In genomic region chr7:6256709-6257535, GRCh38 we compare ENCODE assay signal across 8 cellular contexts. TPM values are rescaled to one million over a fixed set of nuclear protein-coding genes. Genes with fewer than 3 reads are reported as not detected.
DNase-seq lines count a peak whose midpoint lies in the region; ATAC-seq and TF ChIP-seq lines count a peak whose summit lies in the region.

No MANE protein-coding gene starts in this region.

- DNase-seq in stimulated activated CD4-positive, alpha-beta T cell treated with anti-CD3 and anti-CD28 coated beads, Interleukin-1b, Interleukin-23, amount 100 ng/mL, for 48 hours = peak; percentile 31
- DNase-seq in stimulated activated CD4-positive, alpha-beta T cell treated with anti-CD3 and anti-CD28 coated beads, Interleukin-12 subunit alpha, Interleukin-12 subunit beta, amount 100 ng/mL, for 4 hours = no peak
- peak; percentile 39 for DNase-seq in SW480 (ENCODE audit: low spot score)
- peak; percentile 32 for DNase-seq in glomerular visceral epithelial cell (ENCODE audit: extremely low spot score)
- DNase-seq in stomach = no peak
- no peak for DNase-seq in NCI-H1436 (lab: John Stamatoyannopoulos, UW)

- H3K27ac ChIP-seq in stomach = peak overlapping the region; percentile 2 to 74 (median 57)

- H3K27me3 ChIP-seq in stomach = no peaks in the 10 kb centered on the region

- no peak for TF ChIP-seq POLR2A in stomach (IDR thresholded peaks at IDR 0.05)

- ATAC-seq in HG03060 (IDR thresholded peaks at IDR 0.05; ENCODE audit: low read depth, unreplicated experiment) (peak; percentile 68), GM19324 (IDR thresholded peaks at IDR 0.05; ENCODE audit: low FRiP score, unreplicated experiment) (no peak)

- TF ChIP-seq CTCF in stomach (IDR thresholded peaks at IDR 0.05) = no peak

- H3K4me1 ChIP-seq in stomach = peaks cover 41 to 97% (median 68%) of the 10 kb centered on the region in 4 donors

- no peaks in the 10 kb centered on the region for H3K36me3 ChIP-seq in stomach

- no peak overlapping the region for H3K4me3 ChIP-seq in stomach

- intact Hi-C loops in stomach (cut with DNase I; ENCODE audit: low total_unique reads) = no loop called here

- TF ChIP-seq EP300 in stomach (IDR thresholded peaks at IDR 0.05) = no peak

- 44 to 65% (median 65%) methylated on average over 9 of the region's 9 CpGs for WGBS in stomach, 5 donors

- H3K9me3 ChIP-seq in stomach = no peaks in the 10 kb centered on the region

RNA-seq across cellular contexts. Expression of gene CYTH3, which starts 15.5 kb away (rescaled TPM):
- 10 to 100 TPM; 13.3 to 33.8 (median 19.0) TPM for total RNA-seq in stomach
- polyA plus RNA-seq in stomach = 10 to 100 TPM in 2 of 3 donors, 1 to 10 TPM in 1; 5.1 to 17.0 (median 11.1) TPM

Comparison
In these comparisons a context has a peak if more than half of its experiments do, and no peak if none do; other contexts are left out.
1. DNase-seq: peak in stimulated activated CD4-positive, alpha-beta T cell treated with anti-CD3 and anti-CD28 coated beads, Interleukin-1b, Interleukin-23, amount 100 ng/mL, for 48 hours (single experiment), SW480 (single experiment) and glomerular visceral epithelial cell (single experiment); none in stimulated activated CD4-positive, alpha-beta T cell treated with anti-CD3 and anti-CD28 coated beads, Interleukin-12 subunit alpha, Interleukin-12 subunit beta, amount 100 ng/mL, for 4 hours (single experiment), stomach (single experiment) and NCI-H1436 (single experiment).